In genomic region chr4:174629265-174629664, GRCh38 we compare ENCODE assay signal across 27 cellular contexts.
A peak's percentile ranks its signal among the peaks of the same experiment; 100 is the strongest.
DNase-seq lines count a peak whose midpoint lies in the region; ATAC-seq, FAIRE-seq and TF ChIP-seq lines count a peak whose summit lies in the region.
"Had no signal": no experiment of that assay in that cellular context is flagged by ENCODE, and none has a peak within 500 bp of the region (broad histone marks: within the 10 kb centered on the region; RNA-seq: fewer than 3 reads in every experiment).

No MANE protein-coding gene starts in this region.

- no peak overlapping the region for H3K27ac Mint-ChIP-seq in activated naive CD8-positive, alpha-beta T cell treated with anti-CD3 and anti-CD28 coated beads, Interleukin-2, amount 50 U/mL, for 24 hours
- no peak overlapping the region for H3K27ac Mint-ChIP-seq in activated naive CD8-positive, alpha-beta T cell treated with anti-CD3 and anti-CD28 coated beads for 36 hours
- no peak overlapping the region for H3K27ac Mint-ChIP-seq in activated T-helper 17 cell treated with anti-CD3 and anti-CD28 coated beads, Interleukin-2, amount 50 U/mL, for 72 hours
- H3K27ac Mint-ChIP-seq in osteocyte (ENCODE audit: unreplicated experiment), result no peak overlapping the region
- H3K27ac Mint-ChIP-seq: mesothelial cell of epicardium; naive B cell; T-helper 1 cell treated with Interleukin-12 subunit alpha and Interleukin-12 subunit beta and Interleukin-4 antibody, amounts not matched to agents 30 μg/mL and 1 μg/mL, for 36 hours had no signal

- no peaks in the 10 kb centered on the region for H3K4me1 Mint-ChIP-seq in activated naive CD8-positive, alpha-beta T cell treated with anti-CD3 and anti-CD28 coated beads, Interleukin-2, amount 50 U/mL, for 24 hours
- H3K4me1 Mint-ChIP-seq in activated naive CD8-positive, alpha-beta T cell treated with anti-CD3 and anti-CD28 coated beads for 36 hours, result no peaks in the 10 kb centered on the region
- no peaks in the 10 kb centered on the region for H3K4me1 Mint-ChIP-seq in activated T-helper 17 cell treated with anti-CD3 and anti-CD28 coated beads, Interleukin-2, amount 50 U/mL, for 72 hours
- no peaks in the 10 kb centered on the region for H3K4me1 Mint-ChIP-seq in osteocyte (ENCODE audit: unreplicated experiment)
- H3K4me1 Mint-ChIP-seq: mesothelial cell of epicardium, naive B cell had no signal

- H3K4me3 ChIP-seq in foreskin fibroblast (ENCODE audit: low read depth in 1 of 2, low read length in 2 of 2), result no peak overlapping the region
- H3K4me3 ChIP-seq: esophagus muscularis mucosa, prostate gland, transverse colon had no signal

- no peak for TF ChIP-seq CTCF in foreskin fibroblast (IDR thresholded peaks at IDR 0.05; ENCODE audit: low read depth, low read length)
- no peak for TF ChIP-seq CTCF in osteocyte (IDR thresholded peaks at IDR 0.05)

- H3K4me3 Mint-ChIP-seq in activated naive CD8-positive, alpha-beta T cell treated with anti-CD3 and anti-CD28 coated beads, Interleukin-2, amount 50 U/mL, for 24 hours, result no peak overlapping the region
- H3K4me3 Mint-ChIP-seq in activated naive CD8-positive, alpha-beta T cell treated with anti-CD3 and anti-CD28 coated beads for 36 hours, result no peak overlapping the region
- no peak overlapping the region for H3K4me3 Mint-ChIP-seq in activated T-helper 17 cell treated with anti-CD3 and anti-CD28 coated beads, Interleukin-2, amount 50 U/mL, for 72 hours
- no peak overlapping the region for H3K4me3 Mint-ChIP-seq in osteocyte (ENCODE audit: unreplicated experiment)
- H3K4me3 Mint-ChIP-seq: mesothelial cell of epicardium; naive B cell; T-helper 1 cell treated with Interleukin-12 subunit alpha and Interleukin-12 subunit beta and Interleukin-4 antibody, amounts not matched to agents 30 μg/mL and 1 μg/mL, for 36 hours had no signal

- FAIRE-seq in GM12892 (lab: Jason Lieb, UNC), result no peak
- FAIRE-seq: colon, GM19239, H54, islet of Langerhans had no signal

- H3K27me3 Mint-ChIP-seq in activated naive CD8-positive, alpha-beta T cell treated with anti-CD3 and anti-CD28 coated beads, Interleukin-2, amount 50 U/mL, for 24 hours, result no peaks in the 10 kb centered on the region
- no peaks in the 10 kb centered on the region for H3K27me3 Mint-ChIP-seq in activated naive CD8-positive, alpha-beta T cell treated with anti-CD3 and anti-CD28 coated beads for 36 hours
- no peaks in the 10 kb centered on the region for H3K27me3 Mint-ChIP-seq in activated T-helper 17 cell treated with anti-CD3 and anti-CD28 coated beads, Interleukin-2, amount 50 U/mL, for 72 hours
- peaks cover 10% of the 10 kb centered on the region for H3K27me3 Mint-ChIP-seq in osteocyte (ENCODE audit: unreplicated experiment)

- TF ChIP-seq POLR2A in GM12892 (IDR thresholded peaks at IDR 0.05; ENCODE audit: low read depth, low read length), result no peak

- peak; percentile 49 for ATAC-seq in activated naive CD8-positive, alpha-beta T cell treated with anti-CD3 and anti-CD28 coated beads, Interleukin-2, amount 50 U/mL, for 24 hours
- ATAC-seq in activated T-helper 17 cell treated with anti-CD3 and anti-CD28 coated beads, Interleukin-2, amount 50 U/mL, for 72 hours (replicated peaks), result peak; percentile 93
- ATAC-seq in GM18909 (IDR thresholded peaks at IDR 0.05; ENCODE audit: poor library complexity, unreplicated experiment), result no peak
- ATAC-seq: left ventricle myocardium superior had no signal

- H3K36me3 Mint-ChIP-seq in activated naive CD8-positive, alpha-beta T cell treated with anti-CD3 and anti-CD28 coated beads, Interleukin-2, amount 50 U/mL, for 24 hours (ENCODE audit: low read depth), result no peaks in the 10 kb centered on the region
- H3K36me3 Mint-ChIP-seq in activated naive CD8-positive, alpha-beta T cell treated with anti-CD3 and anti-CD28 coated beads for 36 hours, result no peaks in the 10 kb centered on the region
- H3K36me3 Mint-ChIP-seq in activated T-helper 17 cell treated with anti-CD3 and anti-CD28 coated beads, Interleukin-2, amount 50 U/mL, for 72 hours (ENCODE audit: low read depth), result no peaks in the 10 kb centered on the region
- H3K36me3 Mint-ChIP-seq in osteocyte (ENCODE audit: unreplicated experiment), result no peaks in the 10 kb centered on the region
- H3K36me3 Mint-ChIP-seq: mesothelial cell of epicardium, naive B cell had no signal

- H3K9me3 Mint-ChIP-seq in activated naive CD8-positive, alpha-beta T cell treated with anti-CD3 and anti-CD28 coated beads, Interleukin-2, amount 50 U/mL, for 24 hours, result no peaks in the 10 kb centered on the region
- H3K9me3 Mint-ChIP-seq in activated naive CD8-positive, alpha-beta T cell treated with anti-CD3 and anti-CD28 coated beads for 36 hours, result no peaks in the 10 kb centered on the region
- H3K9me3 Mint-ChIP-seq in activated T-helper 17 cell treated with anti-CD3 and anti-CD28 coated beads, Interleukin-2, amount 50 U/mL, for 72 hours, result no peaks in the 10 kb centered on the region
- H3K9me3 Mint-ChIP-seq in osteocyte (ENCODE audit: unreplicated experiment), result no peaks in the 10 kb centered on the region
- H3K9me3 Mint-ChIP-seq: mesothelial cell of epicardium; T-helper 1 cell treated with Interleukin-12 subunit alpha and Interleukin-12 subunit beta and Interleukin-4 antibody, amounts not matched to agents 30 μg/mL and 1 μg/mL, for 36 hours had no signal

- DNase-seq in activated naive CD8-positive, alpha-beta T cell treated with anti-CD3 and anti-CD28 coated beads, Interleukin-2, amount 50 U/mL, for 24 hours, result no peak
- no peak for DNase-seq in activated naive CD8-positive, alpha-beta T cell treated with anti-CD3 and anti-CD28 coated beads for 36 hours
- peak; percentile 10 to 39 for DNase-seq in foreskin fibroblast
- no peak for DNase-seq in osteocyte (ENCODE audit: extremely low spot score, unreplicated experiment)
- DNase-seq in stimulated activated naive CD4-positive, alpha-beta T cell treated with Interleukin-2 at 50 U/mL for 16 hours (lab: John Stamatoyannopoulos, UW), result no peak
- no peak for DNase-seq in GM12892 (ENCODE audit: insufficient read length)
- DNase-seq: activated T-cell treated with anti-CD3 and anti-CD28 coated beads, Interleukin-2, amount 50 U/mL, for 1 hour; effector CD4-positive, alpha-beta T cell; GDM1; left ventricle myocardium superior; MM.1S; naive B cell; NCI-H1417 treated with DMSO at 0.1 percent for 48 hours; NCI-H446; NCI-H82; SK-N-SH; transverse colon had no signal

Comparison
In these comparisons a context has a peak if more than half of its experiments do, and no peak if none do; other contexts are left out.
1. DNase-seq: peak in foreskin fibroblast (2 of 2); none in activated naive CD8-positive, alpha-beta T cell treated with anti-CD3 and anti-CD28 coated beads, Interleukin-2, amount 50 U/mL, for 24 hours (single experiment), activated naive CD8-positive, alpha-beta T cell treated with anti-CD3 and anti-CD28 coated beads for 36 hours (single experiment), osteocyte (single experiment), stimulated activated naive CD4-positive, alpha-beta T cell treated with Interleukin-2 at 50 U/mL for 16 hours (single experiment) and GM12892 (single experiment).